ENCODE assay signal across 7 cellular contexts in the genomic region with DNA sequence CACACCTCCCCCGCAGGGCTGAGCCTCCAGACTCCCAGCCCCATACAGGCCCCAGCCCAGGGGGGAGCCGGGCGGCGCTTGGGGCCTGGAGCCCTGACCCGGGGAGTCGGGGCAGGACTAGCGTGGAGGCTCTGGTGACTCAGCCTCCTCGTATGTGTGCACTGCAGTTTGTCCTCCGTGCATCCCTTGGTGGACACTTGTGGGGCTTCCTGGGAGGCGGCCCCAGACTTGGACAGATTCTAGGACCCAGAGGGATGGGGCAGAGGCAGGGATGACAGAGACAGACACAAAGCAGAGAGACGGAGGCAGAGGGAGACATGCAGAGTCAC.
DNase-seq lines count a peak whose midpoint lies in the region; ATAC-seq, FAIRE-seq and TF ChIP-seq lines count a peak whose summit lies in the region.
"Not testable (repeated sequence)": the region's sequence is repeated elsewhere in the genome, so short reads cannot be mapped to it uniquely, and the experiment has no call there.

No MANE protein-coding gene starts in this region.

- TF ChIP-seq RAD21 in HepG2 (CRISPR knock-in tag; IDR thresholded peaks at IDR 0.05) = not testable (repeated sequence)

- H3K79me2 ChIP-seq in OCI-LY1 (ENCODE audit: insufficient read depth, low read length); HepG2 (ENCODE audit: insufficient read depth, low read length): not testable (repeated sequence)

- not testable (repeated sequence) for H3K27me3 ChIP-seq in OCI-LY1 (ENCODE audit: insufficient read depth, low read length); HepG2 (ENCODE audit: control insufficient read depth in 1 of 2, insufficient read depth in 2 of 2, low read length in 2 of 2)

- peaks cover 12% of the 10 kb centered on the region for H3K9me3 Mint-ChIP-seq in activated CD8-positive, alpha-beta T cell treated with anti-CD3 and anti-CD28 coated beads for 36 hours

- H4K20me1 ChIP-seq in OCI-LY1 (ENCODE audit: insufficient read depth, low read length); HepG2 (ENCODE audit: insufficient read depth, low read length): not testable (repeated sequence)

- ATAC-seq in GM19324 (IDR thresholded peaks at IDR 0.05; ENCODE audit: low FRiP score, unreplicated experiment) = peak; percentile 32
- ATAC-seq in HG03342 (IDR thresholded peaks at IDR 0.05; ENCODE audit: unreplicated experiment) = peak; percentile 41
- peak; percentile 43 for ATAC-seq in activated CD8-positive, alpha-beta T cell treated with anti-CD3 and anti-CD28 coated beads for 36 hours
- ATAC-seq in HepG2 = peak; percentile 31

- H3K27me3 Mint-ChIP-seq in activated CD8-positive, alpha-beta T cell treated with anti-CD3 and anti-CD28 coated beads for 36 hours = not testable (repeated sequence)

- DNase-seq in DMS53 (lab: John Stamatoyannopoulos, UW) (peak; percentile 9), GOT3 (lab: John Stamatoyannopoulos, UW) (peak; percentile 1)
- not testable (repeated sequence) for DNase-seq in activated CD8-positive, alpha-beta T cell treated with anti-CD3 and anti-CD28 coated beads for 36 hours; HepG2 (ENCODE audit: low spot score)

- not testable (repeated sequence) for H2AFZ ChIP-seq in OCI-LY1 (ENCODE audit: low read length); HepG2 (ENCODE audit: low read length)

- H3K9me2 ChIP-seq in OCI-LY1 (ENCODE audit: low read depth, low read length) = not testable (repeated sequence)

- H3K4me3 Mint-ChIP-seq in activated CD8-positive, alpha-beta T cell treated with anti-CD3 and anti-CD28 coated beads for 36 hours = not testable (repeated sequence)

- POLR2A ChIA-PET in activated CD8-positive, alpha-beta T cell treated with anti-CD3 and anti-CD28 coated beads for 36 hours (lab: Charles Lee); HepG2 (lab: Yijun Ruan, JAX): not testable (repeated sequence)

- not testable (repeated sequence) for TF ChIP-seq EP300 in HepG2 (IDR thresholded peaks at IDR 0.05; ENCODE audit: low read depth in 2 of 2, low read length in 2 of 2); HepG2 (CRISPR knock-in tag; IDR thresholded peaks at IDR 0.05; ENCODE audit: borderline replicate concordance)

- in situ Hi-C loops in HepG2 (cut with HindIII; ENCODE audit: extremely low pct_ligation_motif_present, low pct_unique_long_range_greater_than_20kb) = not testable (repeated sequence)

- FAIRE-seq in HepG2 (lab: Jason Lieb, UNC) = not testable (repeated sequence)

- H3K4me3 ChIP-seq in OCI-LY1 (ENCODE audit: low read depth, low read length, poor library complexity, severe bottlenecking); HepG2 (replicated peaks in 1 of 3; ENCODE audit: insufficient read depth in 1 of 3, low read depth in 2 of 3, low read length in 3 of 3): not testable (repeated sequence)

- H3K4me1 Mint-ChIP-seq in activated CD8-positive, alpha-beta T cell treated with anti-CD3 and anti-CD28 coated beads for 36 hours (ENCODE audit: low read depth) = not testable (repeated sequence)

- H3K36me3 Mint-ChIP-seq in activated CD8-positive, alpha-beta T cell treated with anti-CD3 and anti-CD28 coated beads for 36 hours (ENCODE audit: low read depth) = not testable (repeated sequence)

- intact Hi-C loops in activated CD8-positive, alpha-beta T cell treated with anti-CD3 and anti-CD28 coated beads for 36 hours (cut with micrococcal nuclease) = loop anchor here (5.0 kb wide), 1 partner anchor 121 kb away; no protein-coding TSS in a partner anchor
- intact Hi-C loops in HepG2 (cut with micrococcal nuclease; ENCODE audit: unreplicated experiment) = not testable (repeated sequence)

- WGBS in HepG2 (ENCODE audit: low lambda C conversion rate) = 0% methylated on average over 2 of the region's 11 CpGs

- not testable (repeated sequence) for H3K27ac Mint-ChIP-seq in activated CD8-positive, alpha-beta T cell treated with anti-CD3 and anti-CD28 coated beads for 36 hours

- H3K9me3 ChIP-seq in OCI-LY1 (ENCODE audit: low read length) = not testable (repeated sequence)
- H3K9me3 ChIP-seq in HepG2 (ENCODE audit: low read length) = peaks cover 11% of the 10 kb centered on the region; the same call in 1 of the 2 replicates

- peak overlapping the region; percentile 58; the same call in 1 of the 2 replicates for H3K9ac ChIP-seq in OCI-LY1 (ENCODE audit: low read length)
- H3K9ac ChIP-seq in HepG2 (ENCODE audit: insufficient read depth, low read depth, low read length) = not testable (repeated sequence)

- not testable (repeated sequence) for H3K4me2 ChIP-seq in OCI-LY1 (ENCODE audit: low read length); HepG2 (ENCODE audit: low read depth, low read length)

- TF ChIP-seq POLR2A in HepG2 (IDR thresholded peaks at IDR 0.05; ENCODE audit: insufficient read depth in 1 of 2, low read depth in 2 of 2, low read length in 2 of 2) = not testable (repeated sequence)

- not testable (repeated sequence) for TF ChIP-seq CTCF in OCI-LY1 (IDR thresholded peaks at IDR 0.05; ENCODE audit: low read length); activated CD8-positive, alpha-beta T cell treated with anti-CD3 and anti-CD28 coated beads for 36 hours (IDR thresholded peaks at IDR 0.05); HepG2 (CRISPR knock-in tag; IDR thresholded peaks at IDR 0.05)

- peak overlapping the region; percentile 95 for H3K27ac ChIP-seq in OCI-LY1 (ENCODE audit: low read depth, low read length, poor library complexity, severe bottlenecking)
- H3K27ac ChIP-seq in HepG2 (ENCODE audit: extremely low read length, insufficient read depth, low read length) = not testable (repeated sequence)

- CTCF ChIA-PET in activated CD8-positive, alpha-beta T cell treated with anti-CD3 and anti-CD28 coated beads for 36 hours (lab: Charles Lee); HepG2 (lab: Yijun Ruan, JAX; ENCODE audit: low intra/inter-chr PET ratio, low total read pairs): not testable (repeated sequence)

- H3K4me1 ChIP-seq in OCI-LY1 (ENCODE audit: insufficient read depth, low read length, severe bottlenecking) = peaks cover 16% of the 10 kb centered on the region
- H3K4me1 ChIP-seq in HepG2 (ENCODE audit: insufficient read depth, low read length) = not testable (repeated sequence)

- not testable (repeated sequence) for H3K36me3 ChIP-seq in OCI-LY1 (ENCODE audit: insufficient read depth, low read length); HepG2 (replicated peaks in 1 of 2; ENCODE audit: control insufficient read depth in 1 of 2, insufficient read depth in 2 of 2, low read length in 2 of 2)

- H3F3A ChIP-seq in OCI-LY1 (ENCODE audit: insufficient read depth, low read length) = not testable (repeated sequence)

- not testable (repeated sequence) for BruUV-seq in HepG2 (replicated peaks; lab: Mats Ljungman, UMichigan)
